ENCODE assay signal across 8 cellular contexts in the genomic region with DNA sequence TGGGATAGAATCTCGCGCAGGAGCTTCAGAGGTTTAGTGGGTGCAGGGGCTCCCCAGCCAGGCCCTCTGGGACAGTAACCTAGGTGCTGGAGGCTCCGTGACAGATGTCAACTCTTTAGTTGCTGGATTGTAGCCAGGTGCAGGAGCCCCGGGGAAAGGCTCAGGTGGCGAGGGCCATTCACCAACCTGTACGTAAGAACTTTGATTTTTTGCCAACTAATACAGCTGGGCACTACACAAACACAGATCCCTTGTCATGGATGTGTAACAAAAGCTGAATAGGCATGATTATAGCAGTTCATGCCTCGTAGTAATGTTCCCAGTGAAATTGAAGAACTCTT.
DNase-seq lines count a peak whose midpoint lies in the region; TF ChIP-seq lines count a peak whose summit lies in the region.

No MANE protein-coding gene starts in this region.

- no peak for TF ChIP-seq EP300 in transverse colon (IDR thresholded peaks at IDR 0.05; ENCODE audit: low read depth)

- H3K4me1 ChIP-seq in endocrine pancreas (ENCODE audit: control insufficient read depth, insufficient read depth, low read length), result no peaks in the 10 kb centered on the region
- H3K4me1 ChIP-seq in spleen, result peaks cover 0 to 4% (median under 1%) of the 10 kb centered on the region in 6 donors
- no peaks in the 10 kb centered on the region for H3K4me1 ChIP-seq in transverse colon

- TF ChIP-seq CTCF in LNCaP clone FGC (IDR thresholded peaks at IDR 0.05; ENCODE audit: control insufficient read depth, extremely low read depth, insufficient read depth) (no peak), spleen (IDR thresholded peaks at IDR 0.05 in 8 of 11, conservative IDR thresholded peaks at IDR 0.05 in 3 of 11) (peak in 3 of 11 experiments; percentile 2 to 25 (median 14)), transverse colon (IDR thresholded peaks at IDR 0.05) (peak in 1 of 5 experiments; percentile 6), GM13977 (IDR thresholded peaks at IDR 0.05; ENCODE audit: extremely low read depth, insufficient read depth, missing control alignments) (no peak)

- H3K4me3 ChIP-seq in LNCaP clone FGC (ENCODE audit: low read depth, low read length) (no peak overlapping the region), endocrine pancreas (ENCODE audit: control insufficient read depth, insufficient read depth, low read length) (peak overlapping the region; percentile 1), spleen (no peak overlapping the region), transverse colon (no peak overlapping the region)

- no peak overlapping the region for H3K9ac ChIP-seq in endocrine pancreas (ENCODE audit: control insufficient read depth, insufficient read depth, low read length)

- WGBS in spleen, 5 donors, result 76 to 84% (median 81%) methylated on average over 7 of the region's 7 CpGs
- 26 to 56% methylated on average over 5 to 7 of the region's 7 CpGs for WGBS in transverse colon (ENCODE audit: low coverage in 1 of 2), 2 donors

- intact Hi-C loops in spleen (cut with DNase I; ENCODE audit: low total_unique reads) (loop anchor here (10.0 kb wide), 3 partner anchors 185 to 1455 kb away; no protein-coding TSS in a partner anchor), transverse colon (cut with DNase I; ENCODE audit: low total_unique reads) (no loop called here)

- no peak overlapping the region for H3K27ac ChIP-seq in spleen
- H3K27ac ChIP-seq in transverse colon, result no peak overlapping the region

- H3K9me3 ChIP-seq in endocrine pancreas (ENCODE audit: control insufficient read depth, low read length), result no peaks in the 10 kb centered on the region
- H3K9me3 ChIP-seq in spleen, result no peaks in the 10 kb centered on the region
- H3K9me3 ChIP-seq in transverse colon, result no peaks in the 10 kb centered on the region

- in situ Hi-C loops in transverse colon (cut with MboI; ENCODE audit: low pct_ligation_motif_present in 1 of 4, low pct_unique_long_range_greater_than_20kb in 1 of 4, low sequenced_read_pairs in 3 of 4), result loop anchor here in 1 of 4 donors (10.0 kb wide), 1 partner anchor 1245 kb away; no protein-coding TSS in a partner anchor
- in situ Hi-C loops in GM13977 (cut with MboI; ENCODE audit: low pct_unique_long_range_greater_than_20kb, low sequenced_read_pairs, unreplicated experiment), result no loop called here

- H3K36me3 ChIP-seq in endocrine pancreas (ENCODE audit: control insufficient read depth, insufficient read depth, low read length) (no peaks in the 10 kb centered on the region), spleen (no peaks in the 10 kb centered on the region), transverse colon (no peaks in the 10 kb centered on the region)

- DNase-seq in COLO668 (lab: John Stamatoyannopoulos, UW; ENCODE audit: unreplicated experiment) (peak; percentile 82), LNCaP clone FGC (ENCODE audit: low read depth) (peak; percentile 39), NCI-H510A (lab: John Stamatoyannopoulos, UW) (peak; percentile 90), 8988T (no peak), spleen (no peak), transverse colon (no peak), GM13977 (ENCODE audit: low spot score) (no peak)

- no peaks in the 10 kb centered on the region for H3K27me3 ChIP-seq in endocrine pancreas (ENCODE audit: control insufficient read depth, insufficient read depth, low read length)
- H3K27me3 ChIP-seq in spleen (replicated peaks in 1 of 7), result peaks cover 0 to 16% (median 0%) of the 10 kb centered on the region in 7 donors
- no peaks in the 10 kb centered on the region for H3K27me3 ChIP-seq in transverse colon

- TF ChIP-seq POLR2A in spleen (IDR thresholded peaks at IDR 0.05), result no peak
- TF ChIP-seq POLR2A in transverse colon (IDR thresholded peaks at IDR 0.05), result no peak

Comparison
In these comparisons a context has a peak if more than half of its experiments do, and no peak if none do; other contexts are left out.
1. DNase-seq: peak in COLO668 (single experiment), LNCaP clone FGC (single experiment) and NCI-H510A (single experiment); none in 8988T (single experiment), spleen (single experiment), transverse colon (single experiment) and GM13977 (single experiment).